ENCODE assay signal across 10 cellular contexts in the genomic region with DNA sequence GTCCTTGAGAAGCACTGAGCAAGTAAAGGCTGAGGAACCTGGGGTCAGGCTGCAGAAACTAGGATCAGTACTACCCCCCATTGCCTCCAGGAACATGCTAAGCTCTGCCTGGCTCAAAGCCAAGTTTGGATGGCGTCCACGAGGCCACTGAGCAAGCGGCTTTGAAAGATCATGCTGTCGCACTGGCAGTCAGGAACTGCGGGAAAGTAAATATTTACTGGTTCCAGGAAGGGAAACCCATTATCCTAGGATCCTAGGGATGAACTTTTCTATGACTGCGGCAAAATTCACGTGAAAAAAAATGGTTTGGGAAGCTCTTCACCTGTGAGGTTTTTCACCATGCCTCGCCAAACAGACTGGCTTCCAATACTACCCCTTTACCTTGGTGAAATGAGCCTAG.
DNase-seq lines count a peak whose midpoint lies in the region; ATAC-seq and TF ChIP-seq lines count a peak whose summit lies in the region.
"Had no signal": no experiment of that assay in that cellular context is flagged by ENCODE, and none has a peak within 500 bp of the region (broad histone marks: within the 10 kb centered on the region; RNA-seq: fewer than 3 reads in every experiment).

No MANE protein-coding gene starts in this region.

- H3K27me3 ChIP-seq in CD4-positive, alpha-beta memory T cell (ENCODE audit: insufficient read depth, low read length) = no peaks in the 10 kb centered on the region

- no peaks in the 10 kb centered on the region for H3K4me1 Mint-ChIP-seq in CD4-positive, alpha-beta memory T cell

- H3K9me3 ChIP-seq in CD4-positive, alpha-beta memory T cell (ENCODE audit: control insufficient read depth in 1 of 2, low read length in 2 of 2) = no peaks in the 10 kb centered on the region

- no peak overlapping the region for H3K27ac Mint-ChIP-seq in CD4-positive, alpha-beta memory T cell
- H3K27ac Mint-ChIP-seq: CD4-positive, alpha-beta T cell had no signal

- no peaks in the 10 kb centered on the region for H3K9me3 Mint-ChIP-seq in CD4-positive, alpha-beta memory T cell
- H3K9me3 Mint-ChIP-seq: CD4-positive, alpha-beta T cell had no signal

- TF ChIP-seq CTCF in cardiac fibroblast (IDR thresholded peaks at IDR 0.05; ENCODE audit: low read depth, low read length) = no peak

- H3K36me3 ChIP-seq in CD4-positive, alpha-beta memory T cell (ENCODE audit: insufficient read depth, low read length) = no peaks in the 10 kb centered on the region

- no peaks in the 10 kb centered on the region for H3K36me3 Mint-ChIP-seq in CD4-positive, alpha-beta memory T cell

- intact Hi-C loops in CD4-positive, alpha-beta memory T cell (cut with micrococcal nuclease) = no loop called here

- no peak overlapping the region for H3K4me3 ChIP-seq in cardiac fibroblast (replicated peaks in 1 of 2; ENCODE audit: low read depth in 2 of 2, low read length in 2 of 2)
- no peak overlapping the region for H3K4me3 ChIP-seq in CD4-positive, alpha-beta memory T cell (ENCODE audit: low read length in 2 of 2)

- H3K4me1 ChIP-seq in CD4-positive, alpha-beta memory T cell (ENCODE audit: insufficient read depth, low read length) = no peaks in the 10 kb centered on the region

- peaks cover 0 to 12% of the 10 kb centered on the region in 2 donors for H3K27me3 Mint-ChIP-seq in CD4-positive, alpha-beta memory T cell

- CTCF ChIA-PET in CD4-positive, alpha-beta memory T cell (lab: Charles Lee; ENCODE audit: partially characterized antibody) = interaction anchor here (1.3 kb wide), 1 partner anchor 17 kb away, joined by 3 read pairs; no protein-coding TSS in a partner anchor

- DNase-seq in COR-L47 (lab: John Stamatoyannopoulos, UW) (peak; percentile 94), NCI-H2029 (lab: John Stamatoyannopoulos, UW) (peak; percentile 91), cardiac fibroblast (ENCODE audit: low read depth in 2 of 2) (peak; percentile 9 to 35), medulla oblongata (ENCODE audit: extremely low spot score) (peak; percentile 81), GM03348 (ENCODE audit: low spot score) (no peak)
- DNase-seq in CD4-positive, alpha-beta memory T cell = no peak
- DNase-seq: CD4-positive, alpha-beta T cell had no signal

- H3K4me3 Mint-ChIP-seq in CD4-positive, alpha-beta memory T cell = no peak overlapping the region
- H3K4me3 Mint-ChIP-seq: CD4-positive, alpha-beta T cell had no signal

- POLR2A ChIA-PET in CD4-positive, alpha-beta memory T cell (lab: Charles Lee; ENCODE audit: partially characterized antibody) = no interaction called here

- H3K27ac ChIP-seq in CD4-positive, alpha-beta memory T cell (ENCODE audit: low read depth, low read length) = no peak overlapping the region
- H3K27ac ChIP-seq: KMS-11 had no signal

- ATAC-seq in HG02973 (IDR thresholded peaks at IDR 0.05; ENCODE audit: unreplicated experiment) (no peak), GM18907 (IDR thresholded peaks at IDR 0.05; ENCODE audit: unreplicated experiment) (no peak)

Comparison
In these comparisons a context has a peak if more than half of its experiments do, and no peak if none do; other contexts are left out.
1. DNase-seq: peak in COR-L47 (single experiment), NCI-H2029 (single experiment), cardiac fibroblast (2 of 2) and medulla oblongata (single experiment); none in GM03348 (single experiment) and CD4-positive, alpha-beta memory T cell (0 of 5).